In the genomic region with DNA sequence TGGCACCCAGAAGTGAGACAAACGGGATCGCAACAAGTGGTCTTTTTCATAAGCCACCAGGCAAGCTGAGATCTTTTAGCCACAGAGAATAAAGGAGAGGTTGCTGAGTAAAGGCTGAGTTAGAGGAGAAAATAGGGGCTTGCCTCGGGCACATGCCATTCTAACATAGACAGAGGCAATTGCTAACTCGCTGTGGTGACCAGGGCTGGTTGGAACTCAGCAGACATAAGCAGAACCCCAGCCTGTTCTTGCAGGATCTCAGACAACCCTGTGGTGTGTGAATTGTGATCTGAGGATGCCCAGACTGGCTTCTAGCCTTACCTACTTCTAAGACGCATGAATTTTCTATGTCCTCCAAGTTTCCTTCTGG, we compare ENCODE assay signal across 17 cellular contexts.
"Had no signal": no experiment of that assay in that cellular context is flagged by ENCODE, and none has a peak within 500 bp of the region (broad histone marks: within the 10 kb centered on the region; RNA-seq: fewer than 3 reads in every experiment).

No MANE protein-coding gene starts in this region.

- ATAC-seq: activated CD8-positive, alpha-beta T cell treated with anti-CD3 and anti-CD28 coated beads, Interleukin-2, amount 10 ng/mL, durations not matched to agents 7 days and 5 days; effector memory CD8-positive, alpha-beta T cell; naive thymus-derived CD4-positive, alpha-beta T cell; right lobe of liver; stimulated activated memory B cell treated with anti-CD40 and anti-IgM and Interleukin-4, amounts not matched to agents 10 μg/mL and 1 μg/mL and 100 μg/mL, for 72 hours had no signal

- DNase-seq: activated CD4-positive, alpha-beta T cell treated with anti-CD3 and anti-CD28 coated beads, Interleukin-2, amount 10 ng/mL, durations not matched to agents 24 days and 14 days; activated CD8-positive, alpha-beta T cell treated with anti-CD3 and anti-CD28 coated beads, Interleukin-2, amount 10 ng/mL, durations not matched to agents 7 days and 5 days; activated naive CD4-positive, alpha-beta T cell treated with Interleukin-2 at 50 U/mL for 16 hours; activated naive CD8-positive, alpha-beta T cell treated with anti-CD3 and anti-CD28 coated beads, Interleukin-2, amount 10 ng/mL, durations not matched to agents 7 days and 5 days; activated T-cell treated with anti-CD3 and anti-CD28 coated beads, Interleukin-2, amount 50 U/mL, for 24 hours; amygdala; caudate nucleus; effector memory CD8-positive, alpha-beta T cell; kidney glomerular epithelial cell; left ventricle myocardium inferior; naive thymus-derived CD4-positive, alpha-beta T cell; right lobe of liver; small intestine; stimulated activated CD4-positive, alpha-beta T cell treated with anti-CD3 and anti-CD28 coated beads, Interleukin-4, amount 100 ng/mL, for 24 hours; thyroid gland had no signal

- H3K4me3 ChIP-seq: left ventricle myocardium inferior, neural progenitor cell, right lobe of liver, thyroid gland had no signal

- H3K9me3 ChIP-seq: left ventricle myocardium inferior, right lobe of liver, thyroid gland had no signal

- H3K4me2 ChIP-seq: neural progenitor cell had no signal

- H3K27me3 ChIP-seq: neural progenitor cell, right lobe of liver, thyroid gland had no signal

- H3K4me1 ChIP-seq: left ventricle myocardium inferior, right lobe of liver, thyroid gland had no signal

- H3K36me3 ChIP-seq: left ventricle myocardium inferior, neural progenitor cell, right lobe of liver, thyroid gland had no signal

- H3K9ac ChIP-seq: neural progenitor cell had no signal

- H3K27ac ChIP-seq: left ventricle myocardium inferior, neural progenitor cell, right lobe of liver, thyroid gland had no signal
